ENCODE assay signal across 1 cellular context in genomic region chr19:14066139-14066538, GRCh38.
TF ChIP-seq lines count a peak whose summit lies in the region.

No MANE protein-coding gene starts in this region.

TF ChIP-seq in HCT116, 20 proteins besides CTCF, POLR2A, EP300 and RAD21:
- no peak for TF ChIP-seq REST (IDR thresholded peaks at IDR 0.05; ENCODE audit: low read depth)
- TF ChIP-seq SRF (IDR thresholded peaks at IDR 0.05; ENCODE audit: low read depth), result no peak
- TF ChIP-seq EZH2phosphoT487 (IDR thresholded peaks at IDR 0.05; ENCODE audit: borderline replicate concordance), result no peak
- no peak for TF ChIP-seq SP1 (IDR thresholded peaks at IDR 0.05; ENCODE audit: low read depth)
- no peak for TF ChIP-seq CEBPB (IDR thresholded peaks at IDR 0.05; ENCODE audit: low read depth)
- TF ChIP-seq ZFX (IDR thresholded peaks at IDR 0.05), result no peak
- TF ChIP-seq YY1 (IDR thresholded peaks at IDR 0.05; ENCODE audit: extremely low read depth, insufficient replicate concordance, low read depth, low read length), result no peak
- TF ChIP-seq SIN3A (IDR thresholded peaks at IDR 0.05; ENCODE audit: low read depth), result no peak
- no peak for TF ChIP-seq ELF1 (IDR thresholded peaks at IDR 0.05; ENCODE audit: borderline replicate concordance, low read depth)
- TF ChIP-seq EZH2 (IDR thresholded peaks at IDR 0.05), result no peak
